ENCODE assay signal across 21 cellular contexts in the genomic region with DNA sequence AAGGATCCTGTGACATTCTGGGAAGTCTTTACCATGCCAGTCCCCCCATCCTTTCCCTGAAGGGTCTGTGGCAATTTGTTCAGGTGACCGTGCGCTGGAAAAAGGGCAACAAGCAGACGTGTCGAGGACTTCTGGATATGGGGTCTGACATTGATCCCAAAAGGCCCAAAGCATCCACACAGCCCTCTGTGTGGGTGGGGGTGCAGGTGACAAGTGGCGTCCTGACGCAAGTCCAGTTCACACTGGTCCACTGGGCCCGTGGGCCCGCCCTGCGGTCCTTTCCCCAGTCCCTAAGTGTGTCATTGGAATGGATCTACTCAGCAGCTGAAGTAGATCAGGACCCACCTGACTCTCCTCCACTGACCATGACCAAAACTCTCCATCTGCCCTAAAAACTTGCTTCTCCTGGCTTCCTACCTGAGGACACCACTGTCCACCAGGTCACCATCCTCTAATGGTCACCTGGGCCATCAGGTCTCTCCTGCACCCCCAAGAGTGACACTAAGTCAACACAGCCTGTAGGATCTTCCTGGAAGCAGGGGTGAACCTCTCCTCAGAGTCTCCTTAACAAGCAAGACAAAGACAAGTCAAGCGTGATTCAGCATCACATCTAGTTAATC.
"Had no signal": no experiment of that assay in that cellular context is flagged by ENCODE, and none has a peak within 500 bp of the region (broad histone marks: within the 10 kb centered on the region; RNA-seq: fewer than 3 reads in every experiment).

No MANE protein-coding gene starts in this region.

- H3K27ac ChIP-seq: dorsolateral prefrontal cortex, gastrocnemius medialis, left lung, neutrophil, prostate gland, right atrium auricular region, suprapubic skin, transverse colon, vagina had no signal

- ATAC-seq: gastrocnemius medialis; left cardiac atrium; left lung; natural killer cell; sciatic nerve; stimulated activated naive CD8-positive, alpha-beta T cell treated with anti-CD3 and anti-CD28 coated beads, Interleukin-15, amount 100 ng/mL, for 72 hours had no signal

- H3K4me1 ChIP-seq: gastrocnemius medialis, left lung, prostate gland, right atrium auricular region, suprapubic skin, vagina had no signal

- H3K4me3 Mint-ChIP-seq: natural killer cell; stimulated activated naive CD8-positive, alpha-beta T cell treated with anti-CD3 and anti-CD28 coated beads, Interleukin-15, amount 100 ng/mL, for 72 hours had no signal

- H3K27me3 ChIP-seq: right atrium auricular region, vagina had no signal

- H3K4me1 Mint-ChIP-seq: natural killer cell had no signal

- H3K36me3 Mint-ChIP-seq: natural killer cell had no signal

- H3K27ac Mint-ChIP-seq: natural killer cell; stimulated activated naive CD8-positive, alpha-beta T cell treated with anti-CD3 and anti-CD28 coated beads, Interleukin-15, amount 100 ng/mL, for 72 hours had no signal

- H3K9me3 Mint-ChIP-seq: natural killer cell; stimulated activated naive CD8-positive, alpha-beta T cell treated with anti-CD3 and anti-CD28 coated beads, Interleukin-15, amount 100 ng/mL, for 72 hours had no signal

- H3K4me3 ChIP-seq: dorsolateral prefrontal cortex, gastrocnemius medialis, left lung, prostate gland, right atrium auricular region, smooth muscle cell, suprapubic skin, transverse colon, vagina had no signal

- H3K36me3 ChIP-seq: gastrocnemius medialis, left lung, neutrophil, prostate gland, right atrium auricular region, suprapubic skin, transverse colon, vagina had no signal

- H3K9me3 ChIP-seq: gastrocnemius medialis, left lung, neutrophil, prostate gland, right atrium auricular region, suprapubic skin, transverse colon, vagina had no signal

- DNase-seq: dorsolateral prefrontal cortex; effector CD4-positive, alpha-beta T cell; foreskin fibroblast; gastrocnemius medialis; left cardiac atrium; left lung; natural killer cell; stimulated activated CD4-positive, alpha-beta T cell treated with anti-CD3 and anti-CD28 coated beads, Interleukin-12 subunit alpha, Interleukin-12 subunit beta, amount 100 ng/mL, for 4 hours; stimulated activated CD4-positive, alpha-beta T cell treated with anti-CD3 and anti-CD28 coated beads, Interleukin-1b, Interleukin-23, amount 100 ng/mL, for 48 hours; stimulated activated CD4-positive, alpha-beta T cell treated with anti-CD3 and anti-CD28 coated beads, Interleukin-4, amount 100 ng/mL, for 1 hour; stimulated activated CD8-positive, alpha-beta memory T cell treated with anti-CD3 and anti-CD28 coated beads, Interleukin-4, amount 100 ng/mL, for 48 hours; stimulated activated naive CD4-positive, alpha-beta T cell; stimulated activated naive CD8-positive, alpha-beta T cell treated with anti-CD3 and anti-CD28 coated beads, Interleukin-15, amount 100 ng/mL, for 72 hours; transverse colon had no signal
